In the genomic region with DNA sequence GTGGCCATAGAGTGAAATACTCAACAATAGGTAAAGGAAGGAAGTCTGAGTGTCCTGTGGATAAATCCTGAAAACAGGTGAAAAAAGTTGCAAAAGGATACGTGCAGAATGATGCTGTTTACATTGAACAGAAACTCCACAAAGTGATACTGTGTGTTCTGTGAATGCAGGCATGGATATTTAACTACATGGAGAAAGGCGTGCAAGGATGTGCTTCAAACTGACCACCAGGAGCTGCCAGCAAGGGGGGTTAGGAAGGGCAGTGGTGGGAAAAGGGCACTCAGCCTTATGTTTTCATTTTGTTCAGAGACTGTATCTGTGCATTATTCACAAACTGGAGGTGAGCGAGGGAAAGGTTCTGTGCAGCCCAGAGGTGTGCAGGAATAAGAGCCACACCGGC, we compare ENCODE assay signal across 34 cellular contexts. TPM values are rescaled to one million over a fixed set of nuclear protein-coding genes. Genes with fewer than 3 reads are reported as not detected.
"Had no signal": no experiment of that assay in that cellular context is flagged by ENCODE, and none has a peak within 500 bp of the region (broad histone marks: within the 10 kb centered on the region; RNA-seq: fewer than 3 reads in every experiment).

No MANE protein-coding gene starts in this region.

- H3K4me3 Mint-ChIP-seq: mesothelial cell of epicardium; naive B cell; natural killer cell; nephron progenitor cell; neural progenitor cell; stimulated activated naive CD8-positive, alpha-beta T cell treated with anti-CD3 and anti-CD28 coated beads, Interleukin-15, Interleukin-2, amounts not matched to agents 100 ng/mL and 50 ng/mL, for 24 hours had no signal

- H3K36me3 Mint-ChIP-seq: naive B cell, natural killer cell had no signal

- H3K27me3 Mint-ChIP-seq: naive B cell; stimulated activated naive CD8-positive, alpha-beta T cell treated with anti-CD3 and anti-CD28 coated beads, Interleukin-15, Interleukin-2, amounts not matched to agents 100 ng/mL and 50 ng/mL, for 24 hours had no signal

- ATAC-seq: left colon, left lung, natural killer cell, right lobe of liver, upper lobe of right lung had no signal

- DNase-seq: hippocampal formation; kidney; left colon; left lung; mesendoderm; naive B cell; natural killer cell; nephron progenitor cell; ovary; right lobe of liver; stimulated activated CD4-positive, alpha-beta T cell treated with anti-CD3 and anti-CD28 coated beads, Interleukin-1b, Interleukin-23, amount 100 ng/mL, for 48 hours; stimulated activated CD4-positive, alpha-beta T cell treated with anti-CD3 and anti-CD28 coated beads, Interleukin-2, amount 100 ng/mL, for 48 hours; stimulated activated CD4-positive, alpha-beta T cell treated with anti-CD3 and anti-CD28 coated beads, Interleukin-4, amount 100 ng/mL, for 4 hours; stimulated activated CD8-positive, alpha-beta memory T cell treated with anti-CD3 and anti-CD28 coated beads, Interleukin-4, amount 100 ng/mL, for 48 hours; stimulated activated naive CD4-positive, alpha-beta T cell; tibial artery; trophoblast cell; upper lobe of right lung had no signal

- H3K27ac Mint-ChIP-seq: natural killer cell; nephron progenitor cell; stimulated activated naive CD8-positive, alpha-beta T cell treated with anti-CD3 and anti-CD28 coated beads, Interleukin-15, Interleukin-2, amounts not matched to agents 100 ng/mL and 50 ng/mL, for 24 hours had no signal

- H3K9me3 Mint-ChIP-seq: natural killer cell; neural progenitor cell; stimulated activated naive CD8-positive, alpha-beta T cell treated with anti-CD3 and anti-CD28 coated beads, Interleukin-15, Interleukin-2, amounts not matched to agents 100 ng/mL and 50 ng/mL, for 24 hours had no signal

- H3K4me1 Mint-ChIP-seq: natural killer cell had no signal

RNA-seq across cellular contexts. Expression of a gene that starts 47.4 kb away (rescaled TPM):
- total RNA-seq: kidney, left colon, left lung, lower leg skin, lung, mesothelial cell of epicardium, mononuclear cell, natural killer cell, omental fat pad, ovary, progenitor cell of endocrine pancreas, pulmonary artery endothelial cell, renal cortical epithelial cell, right atrium auricular region, right lobe of liver, skeletal muscle tissue, smooth muscle cell, subcutaneous adipose tissue, suprapubic skin, thoracic aorta, upper lobe of right lung had no signal
- polyA plus RNA-seq: lung, ovary, smooth muscle cell had no signal
